ENCODE assay signal across 18 cellular contexts in genomic region chr10:61888744-61889143, GRCh38. TPM values are rescaled to one million over a fixed set of nuclear protein-coding genes. Genes with fewer than 3 reads are reported as not detected.
A peak's percentile ranks its signal among the peaks of the same experiment; 100 is the strongest.
DNase-seq lines count a peak whose midpoint lies in the region; ATAC-seq, FAIRE-seq and TF ChIP-seq lines count a peak whose summit lies in the region.
"Had no signal": no experiment of that assay in that cellular context is flagged by ENCODE, and none has a peak within 500 bp of the region (broad histone marks: within the 10 kb centered on the region; RNA-seq: fewer than 3 reads in every experiment).

No MANE protein-coding gene starts in this region.

- H3K79me2 ChIP-seq in H9 (ENCODE audit: insufficient read depth, low read length) = no peaks in the 10 kb centered on the region

- no peak overlapping the region for H3K56ac ChIP-seq in H9 (ENCODE audit: insufficient read length, low read depth, low read length)

- H3K27ac Mint-ChIP-seq in H9 = no peak overlapping the region
- H3K27ac Mint-ChIP-seq: dendritic cell treated with granulocyte-macrophage colony-stimulating factor and Interleukin-4, amounts not matched to agents 40 ng/mL and 50 ng/mL, for 4 days had no signal

- no peak for TF ChIP-seq EP300 in A549 (IDR thresholded peaks at IDR 0.05)

- TF ChIP-seq CTCF in A549 (IDR thresholded peaks at IDR 0.05) = no peak
- no peak for TF ChIP-seq CTCF in foreskin fibroblast (IDR thresholded peaks at IDR 0.05; ENCODE audit: low read depth, low read length)
- TF ChIP-seq CTCF in H9 (conservative IDR thresholded peaks at IDR 0.05) = no peak

- no peak overlapping the region for H3K18ac ChIP-seq in H9 (ENCODE audit: insufficient read length, low read depth, low read length)

- H4K8ac ChIP-seq in H9 (replicated peaks; ENCODE audit: insufficient read length, low read depth, low read length) = no peak overlapping the region

- DNase-seq in A549 (ENCODE audit: low read depth in 1 of 2, low spot score in 1 of 2) (no peak), GM03348 (ENCODE audit: low spot score) (peak; percentile 29), LHCN-M2 (ENCODE audit: low read depth) (peak; percentile 43), foreskin fibroblast (peak; percentile 32 to 60), iPS-NIHi7 (ENCODE audit: extremely low spot score) (no peak), H9 (no peak), A172 (ENCODE audit: low spot score) (no peak)
- no peak for DNase-seq in effector memory CD4-positive, alpha-beta T cell
- DNase-seq: activated naive CD4-positive, alpha-beta T cell; brain microvascular endothelial cell; NCI-H1436 treated with DMSO at 0.1 percent for 48 hours; NCI-H2171 treated with DMSO at 0.1 percent for 48 hours; NCI-H748 treated with DMSO at 0.1 percent for 48 hours; stomach; upper lobe of right lung had no signal

- H2BK15ac ChIP-seq in H9 (ENCODE audit: low read depth, low read length) = no peak overlapping the region

- no peak overlapping the region for H3K14ac ChIP-seq in H9 (ENCODE audit: insufficient read depth, low read length)

- no peak overlapping the region for H2AFZ ChIP-seq in H9 (ENCODE audit: low read length)

- no peak overlapping the region for H4K91ac ChIP-seq in H9 (ENCODE audit: insufficient read length, low read depth, low read length)

- no peaks in the 10 kb centered on the region; a peak in 1 of 7 replicates for H3K36me3 Mint-ChIP-seq in H9 (ENCODE audit: insufficient read depth in 1 of 3, low read depth in 3 of 3)

- H3K4me1 Mint-ChIP-seq in H9 = no peaks in the 10 kb centered on the region

- H3K4me3 Mint-ChIP-seq in H9 = no peak overlapping the region
- H3K4me3 Mint-ChIP-seq: dendritic cell treated with granulocyte-macrophage colony-stimulating factor and Interleukin-4, amounts not matched to agents 40 ng/mL and 50 ng/mL, for 4 days had no signal

- no peaks in the 10 kb centered on the region for H3K27me3 ChIP-seq in H9 (ENCODE audit: insufficient read depth, low read length)
- no peaks in the 10 kb centered on the region for H3K27me3 ChIP-seq in effector memory CD4-positive, alpha-beta T cell (replicated peaks; ENCODE audit: control insufficient read depth, insufficient read depth, low read length, poor library complexity, severe bottlenecking)
- H3K27me3 ChIP-seq: brain microvascular endothelial cell, stomach, upper lobe of right lung had no signal

- peak; percentile 49 for FAIRE-seq in A549 (lab: Jason Lieb, UNC)

- H3K23ac ChIP-seq in H9 (ENCODE audit: insufficient read length, low read depth, low read length) = no peak overlapping the region

- H2BK20ac ChIP-seq in H9 (ENCODE audit: low read depth, low read length, poor library complexity, severe bottlenecking) = no peak overlapping the region

- 15% methylated on average over 1 of the region's 1 CpG for WGBS in A549 (ENCODE audit: missing lambda C conversion rate)
- no CpG with 5 or more reads among the region's 1 CpG for WGBS in H9 (ENCODE audit: extremely low coverage, insufficient read length, low lambda C conversion rate)

- no peaks in the 10 kb centered on the region for H3K9me3 ChIP-seq in A549
- H3K9me3 ChIP-seq in H9 (ENCODE audit: control insufficient read depth, low read depth, low read length) = no peaks in the 10 kb centered on the region
- no peaks in the 10 kb centered on the region for H3K9me3 ChIP-seq in effector memory CD4-positive, alpha-beta T cell (ENCODE audit: control insufficient read depth, low read length)
- H3K9me3 ChIP-seq: stomach, upper lobe of right lung had no signal

- H4K5ac ChIP-seq in H9 (ENCODE audit: insufficient read length, low read depth, low read length) = no peak overlapping the region

- no peak overlapping the region for H2BK12ac ChIP-seq in H9 (ENCODE audit: insufficient read length, low read depth, low read length)

- no peak overlapping the region for H2BK120ac ChIP-seq in H9 (ENCODE audit: low read depth, low read length, poor library complexity, severe bottlenecking)

- H3K9me3 Mint-ChIP-seq in H9 = no peaks in the 10 kb centered on the region
- H3K9me3 Mint-ChIP-seq: dendritic cell treated with granulocyte-macrophage colony-stimulating factor and Interleukin-4, amounts not matched to agents 40 ng/mL and 50 ng/mL, for 4 days had no signal

- H3K9ac ChIP-seq in H9 (ENCODE audit: extremely low read depth, insufficient read length, low read length) = no peak overlapping the region

- H2AK5ac ChIP-seq in H9 (ENCODE audit: insufficient read length, low read length) = no peak overlapping the region

- no peaks in the 10 kb centered on the region for H4K20me1 ChIP-seq in H9 (ENCODE audit: control insufficient read depth, insufficient read depth, insufficient read length)

- no peaks in the 10 kb centered on the region for H3K4me1 ChIP-seq in A549
- H3K4me1 ChIP-seq in H9 (ENCODE audit: insufficient read depth, low read length) = no peaks in the 10 kb centered on the region
- no peaks in the 10 kb centered on the region for H3K4me1 ChIP-seq in effector memory CD4-positive, alpha-beta T cell (ENCODE audit: control insufficient read depth, insufficient read depth, low read length, poor library complexity, severe bottlenecking)
- H3K4me1 ChIP-seq: stomach, upper lobe of right lung had no signal

- H3K4me2 ChIP-seq in A549 = no peak overlapping the region
- no peak overlapping the region for H3K4me2 ChIP-seq in H9 (ENCODE audit: insufficient read depth, insufficient read length, low read length)

- no peak overlapping the region for H2BK5ac ChIP-seq in H9 (ENCODE audit: insufficient read length, low read length)

- ATAC-seq in A549 = no peak
- ATAC-seq: sciatic nerve, upper lobe of right lung had no signal

- no peak overlapping the region for H3T11ph ChIP-seq in H9 (ENCODE audit: low read length)

- H3K27ac ChIP-seq in A549 = no peak overlapping the region
- H3K27ac ChIP-seq in H9 (ENCODE audit: insufficient read length, low read depth, low read length) = no peak overlapping the region
- no peak overlapping the region for H3K27ac ChIP-seq in effector memory CD4-positive, alpha-beta T cell (ENCODE audit: insufficient read depth, low read length, poor library complexity, severe bottlenecking)
- H3K27ac ChIP-seq: brain microvascular endothelial cell, stomach, upper lobe of right lung had no signal

- no peak for TF ChIP-seq RAD21 in A549 (conservative IDR thresholded peaks at IDR 0.05 in 1 of 2, IDR thresholded peaks at IDR 0.05 in 1 of 2)

- no peaks in the 10 kb centered on the region for H3K23me2 ChIP-seq in H9 (ENCODE audit: insufficient read length, low read depth, low read length, poor library complexity, severe bottlenecking)

- POLR2A ChIA-PET in A549 (lab: Yijun Ruan, JAX) = no interaction called here

- no peaks in the 10 kb centered on the region for H3K79me1 ChIP-seq in H9 (ENCODE audit: insufficient read depth, low read depth, low read length, poor library complexity, severe bottlenecking)

- H3K27me3 Mint-ChIP-seq in H9 (ENCODE audit: low read depth) = peaks cover 1% of the 10 kb centered on the region; the same call in 1 of the 2 replicates
- H3K27me3 Mint-ChIP-seq: dendritic cell treated with granulocyte-macrophage colony-stimulating factor and Interleukin-4, amounts not matched to agents 40 ng/mL and 50 ng/mL, for 4 days had no signal

- no peak for TF ChIP-seq POLR2A in A549 (IDR thresholded peaks at IDR 0.05; ENCODE audit: low read length)

- CTCF ChIA-PET in A549 (lab: Yijun Ruan, JAX) = interaction anchor here (1.1 kb wide), 1 partner anchor 10 kb away, joined by 4 read pairs; no protein-coding TSS in a partner anchor

- H3K4ac ChIP-seq in H9 (ENCODE audit: low read depth, low read length) = no peak overlapping the region

- no peaks in the 10 kb centered on the region for H3K36me3 ChIP-seq in effector memory CD4-positive, alpha-beta T cell (ENCODE audit: control insufficient read depth, insufficient read depth, low read length)
- H3K36me3 ChIP-seq: brain microvascular endothelial cell, stomach, upper lobe of right lung had no signal

- H3K4me3 ChIP-seq in A549 = no peak overlapping the region
- H3K4me3 ChIP-seq in foreskin fibroblast (ENCODE audit: low read depth in 1 of 2, low read length in 2 of 2) = no peak overlapping the region
- H3K4me3 ChIP-seq in effector memory CD4-positive, alpha-beta T cell (ENCODE audit: insufficient read depth, low read depth, low read length, poor library complexity, severe bottlenecking) = no peak overlapping the region
- H3K4me3 ChIP-seq: lung, stomach, upper lobe of right lung had no signal

TF ChIP-seq in A549, 52 proteins besides CTCF, POLR2A, EP300 and RAD21:
- TF ChIP-seq EHF (CRISPR knock-in tag; IDR thresholded peaks at IDR 0.05) (no peak), HOXB13 (CRISPR knock-in tag; IDR thresholded peaks at IDR 0.05; ENCODE audit: low read depth) (no peak), ZC3H11A (IDR thresholded peaks at IDR 0.05) (no peak), PBX3 (IDR thresholded peaks at IDR 0.05) (no peak), JUNB (IDR thresholded peaks at IDR 0.05) (no peak), EHMT2 (IDR thresholded peaks at IDR 0.05; ENCODE audit: low read depth) (no peak), TFCP2L1 (CRISPR knock-in tag; IDR thresholded peaks at IDR 0.05) (no peak), KDM1A (IDR thresholded peaks at IDR 0.05; ENCODE audit: low read depth) (no peak), HES2 (IDR thresholded peaks at IDR 0.05) (no peak), HOXA7 (CRISPR knock-in tag; IDR thresholded peaks at IDR 0.05) (no peak)

RNA-seq across cellular contexts. Expression of gene ARID5B, which starts 12.8 kb away (rescaled TPM):
- polyA plus RNA-seq in A549 (2011; rRNA removed) (1.6 and 1.7 TPM in 2 replicates), A549 (2017; fragmentation: RNase III; extraction: RNeasy Plus Mini Kit Qiagen cat#74134 plus additional on column Dnase treatment) (0.75 to 0.91 TPM (median 0.84 TPM) in 3 replicates)
- 0.29 and 0.40 TPM in 2 replicates for polyA plus RNA-seq in A549 (2012; cell fraction: cytosol; rRNA removed)
- 0.31 and 0.59 TPM in 2 replicates for polyA plus RNA-seq in A549 (2012; cell fraction: nucleus; rRNA removed)
- 5.8 and 5.9 TPM in 2 replicates for polyA minus RNA-seq in A549 (2011; rRNA and poly(A)+ RNA removed)
- total RNA-seq in LHCN-M2 (2014; rRNA removed) (11.0 and 17.4 TPM in 2 replicates), H9 (2021) (0.04 and 0.11 TPM in 2 replicates)
- polyA plus RNA-seq in LHCN-M2 (2012) = 10.1 TPM
- 17.6 and 18.0 TPM in 2 replicates for total RNA-seq in A172 (2014; rRNA removed; shearing (Covaris generic))

Comparison
In these comparisons a context has a peak if more than half of its experiments do, and no peak if none do; other contexts are left out.
1. DNase-seq: peak in GM03348 (single experiment), LHCN-M2 (single experiment) and foreskin fibroblast (2 of 2); none in A549 (0 of 2), iPS-NIHi7 (single experiment), H9 (single experiment), A172 (single experiment) and effector memory CD4-positive, alpha-beta T cell (0 of 3).
2. RNA of gene ARID5B, which starts 12.8 kb away (total RNA-seq): 17.6 to 18.0 TPM in A172 and 11.0 to 17.4 TPM in LHCN-M2; 0.04 to 0.11 TPM in H9; every median in the first group is over 10 times any median in the second.